13 cellular contexts compared by ENCODE assay signal in genomic region chr20:22796465-22797077, GRCh38.
A peak's percentile ranks its signal among the peaks of the same experiment; 100 is the strongest.
DNase-seq lines count a peak whose midpoint lies in the region; ATAC-seq, FAIRE-seq and TF ChIP-seq lines count a peak whose summit lies in the region.
"Had no signal": no experiment of that assay in that cellular context is flagged by ENCODE, and none has a peak within 500 bp of the region (broad histone marks: within the 10 kb centered on the region; RNA-seq: fewer than 3 reads in every experiment).

No MANE protein-coding gene starts in this region.

- H3K4me3 Mint-ChIP-seq in stimulated activated effector memory CD8-positive, alpha-beta T cell treated with anti-CD3 and anti-CD28 coated beads, Interleukin-12 subunit alpha, Interleukin-12 subunit beta, amount 100 ng/mL, for 72 hours = no peak overlapping the region
- H3K4me3 Mint-ChIP-seq: CD14-positive monocyte had no signal

- H3K9me3 ChIP-seq in adipocyte (ENCODE audit: control insufficient read depth, low read length) = no peaks in the 10 kb centered on the region
- no peaks in the 10 kb centered on the region for H3K9me3 ChIP-seq in gastroesophageal sphincter
- H3K9me3 ChIP-seq in sigmoid colon = no peaks in the 10 kb centered on the region
- H3K9me3 ChIP-seq: neutrophil had no signal

- 39 to 73% methylated on average over 4 to 5 of the region's 5 CpGs for WGBS in gastroesophageal sphincter (ENCODE audit: low coverage in 1 of 2), 2 donors
- 61 to 70% methylated on average over 5 of the region's 5 CpGs for WGBS in sigmoid colon, 2 donors

- TF ChIP-seq CTCF in gastroesophageal sphincter (IDR thresholded peaks at IDR 0.05) = no peak
- no peak for TF ChIP-seq CTCF in sigmoid colon (IDR thresholded peaks at IDR 0.05)

- no peaks in the 10 kb centered on the region for H3K36me3 Mint-ChIP-seq in stimulated activated effector memory CD8-positive, alpha-beta T cell treated with anti-CD3 and anti-CD28 coated beads, Interleukin-12 subunit alpha, Interleukin-12 subunit beta, amount 100 ng/mL, for 72 hours
- H3K36me3 Mint-ChIP-seq: CD14-positive monocyte had no signal

- H3K27me3 ChIP-seq in adipocyte (replicated peaks; ENCODE audit: control insufficient read depth, insufficient read depth, low read length) (no peaks in the 10 kb centered on the region), gastroesophageal sphincter (peaks cover 11% of the 10 kb centered on the region), sigmoid colon (peaks cover 0 to 5% (median 0%) of the 10 kb centered on the region in 3 donors)

- no peak for FAIRE-seq in GM12892 (lab: Jason Lieb, UNC)

- H3K27ac ChIP-seq in gastroesophageal sphincter (peak overlapping the region; percentile 16 to 58 (median 42)), sigmoid colon (peak overlapping the region in 3 of 4 donors; percentile 14 to 50 (median 43))
- H3K27ac ChIP-seq: neutrophil had no signal

- H3K4me1 ChIP-seq in adipocyte (ENCODE audit: control insufficient read depth, insufficient read depth, low read length) (peaks cover 29% of the 10 kb centered on the region), gastroesophageal sphincter (peaks cover 0 to 16% (median 14%) of the 10 kb centered on the region in 3 donors), sigmoid colon (peaks cover 0 to 9% (median 3%) of the 10 kb centered on the region in 4 donors)

- peak overlapping the region; percentile 4 for H3K9ac ChIP-seq in adipocyte (ENCODE audit: low read length)

- intact Hi-C loops in sigmoid colon (cut with DNase I) = no loop called here

- no peaks in the 10 kb centered on the region for H3K36me3 ChIP-seq in adipocyte (ENCODE audit: control insufficient read depth, insufficient read depth, low read length, severe bottlenecking)
- H3K36me3 ChIP-seq in gastroesophageal sphincter = no peaks in the 10 kb centered on the region
- H3K36me3 ChIP-seq in sigmoid colon = no peaks in the 10 kb centered on the region
- H3K36me3 ChIP-seq: neutrophil had no signal

- no peak for TF ChIP-seq POLR2A in gastroesophageal sphincter (IDR thresholded peaks at IDR 0.05)
- no peak for TF ChIP-seq POLR2A in sigmoid colon (IDR thresholded peaks at IDR 0.05)
- no peak for TF ChIP-seq POLR2A in GM12892 (IDR thresholded peaks at IDR 0.05; ENCODE audit: low read depth, low read length)

- no peaks in the 10 kb centered on the region for H3K4me1 Mint-ChIP-seq in stimulated activated effector memory CD8-positive, alpha-beta T cell treated with anti-CD3 and anti-CD28 coated beads, Interleukin-12 subunit alpha, Interleukin-12 subunit beta, amount 100 ng/mL, for 72 hours

- H3K4me3 ChIP-seq in adipocyte (ENCODE audit: low read length) = peak overlapping the region; percentile 40
- H3K4me3 ChIP-seq in gastroesophageal sphincter = no peak overlapping the region
- H3K4me3 ChIP-seq in sigmoid colon = no peak overlapping the region

- ATAC-seq in gastroesophageal sphincter = peak; percentile 75
- ATAC-seq in stimulated activated effector memory CD8-positive, alpha-beta T cell treated with anti-CD3 and anti-CD28 coated beads, Interleukin-12 subunit alpha, Interleukin-12 subunit beta, amount 100 ng/mL, for 72 hours = no peak

- H3K9me3 Mint-ChIP-seq in stimulated activated effector memory CD8-positive, alpha-beta T cell treated with anti-CD3 and anti-CD28 coated beads, Interleukin-12 subunit alpha, Interleukin-12 subunit beta, amount 100 ng/mL, for 72 hours = peaks cover 17% of the 10 kb centered on the region

- TF ChIP-seq EP300 in gastroesophageal sphincter (IDR thresholded peaks at IDR 0.05) = no peak
- TF ChIP-seq EP300 in sigmoid colon (IDR thresholded peaks at IDR 0.05) = no peak

- DNase-seq in Ammon's horn (ENCODE audit: low spot score) (peak; percentile 14), adipocyte (ENCODE audit: low read depth) (peak; percentile 66), sigmoid colon (no peak), GM12892 (ENCODE audit: insufficient read length) (no peak), DMS 273 (lab: John Stamatoyannopoulos, UW; ENCODE audit: unreplicated experiment) (no peak), NOMO-1 (lab: John Stamatoyannopoulos, UW; ENCODE audit: unreplicated experiment in 2 of 2) (no peak)
- no peak for DNase-seq in stimulated activated effector memory CD8-positive, alpha-beta T cell treated with anti-CD3 and anti-CD28 coated beads, Interleukin-12 subunit alpha, Interleukin-12 subunit beta, amount 100 ng/mL, for 72 hours (ENCODE audit: low spot score in 2 of 2)
- DNase-seq: NCI-H2081 treated with DMSO at 0.1 percent for 48 hours; stimulated activated CD4-positive, alpha-beta T cell treated with anti-CD3 and anti-CD28 coated beads, Interleukin-4, amount 100 ng/mL, for 24 hours; T-helper 9 cell had no signal

- no peak overlapping the region for H3K27ac Mint-ChIP-seq in stimulated activated effector memory CD8-positive, alpha-beta T cell treated with anti-CD3 and anti-CD28 coated beads, Interleukin-12 subunit alpha, Interleukin-12 subunit beta, amount 100 ng/mL, for 72 hours
- H3K27ac Mint-ChIP-seq: CD14-positive monocyte had no signal

Comparison
In these comparisons a context has a peak if more than half of its experiments do, and no peak if none do; other contexts are left out.
1. DNase-seq: peak in Ammon's horn (single experiment) and adipocyte (single experiment); none in sigmoid colon (single experiment), stimulated activated effector memory CD8-positive, alpha-beta T cell treated with anti-CD3 and anti-CD28 coated beads, Interleukin-12 subunit alpha, Interleukin-12 subunit beta, amount 100 ng/mL, for 72 hours (0 of 2), GM12892 (single experiment), DMS 273 (single experiment) and NOMO-1 (0 of 2).